In genomic region chr14:33940561-33941011, GRCh38 we compare ENCODE assay signal across 26 cellular contexts. TPM values are rescaled to one million over a fixed set of nuclear protein-coding genes. Genes with fewer than 3 reads are reported as not detected.
A peak's percentile ranks its signal among the peaks of the same experiment; 100 is the strongest.
DNase-seq lines count a peak whose midpoint lies in the region; ATAC-seq and TF ChIP-seq lines count a peak whose summit lies in the region.
"Had no signal": no experiment of that assay in that cellular context is flagged by ENCODE, and none has a peak within 500 bp of the region (broad histone marks: within the 10 kb centered on the region; RNA-seq: fewer than 3 reads in every experiment).

No MANE protein-coding gene starts in this region.

- no peak overlapping the region for H3K9ac ChIP-seq in rectal smooth muscle tissue (ENCODE audit: low read length)

- no peaks in the 10 kb centered on the region for H3K4me1 ChIP-seq in CD8-positive, alpha-beta memory T cell (ENCODE audit: insufficient read depth, low read length)
- peaks cover 6% of the 10 kb centered on the region for H3K4me1 ChIP-seq in rectal smooth muscle tissue (ENCODE audit: control insufficient read depth, insufficient read depth, low read length)
- H3K4me1 ChIP-seq: uterus had no signal

- no peak for TF ChIP-seq POLR2A in erythroblast (IDR thresholded peaks at IDR 0.05; ENCODE audit: low read length)

- no peaks in the 10 kb centered on the region for H3K27me3 ChIP-seq in CD8-positive, alpha-beta memory T cell (ENCODE audit: insufficient read depth, low read length, poor library complexity, severe bottlenecking)
- H3K27me3 ChIP-seq in rectal smooth muscle tissue (ENCODE audit: control insufficient read depth, insufficient read depth, low read length): no peaks in the 10 kb centered on the region
- H3K27me3 ChIP-seq: gastrocnemius medialis, suprapubic skin, uterus had no signal

- H3K9me3 ChIP-seq in CD8-positive, alpha-beta memory T cell (ENCODE audit: low read length): no peaks in the 10 kb centered on the region
- H3K9me3 ChIP-seq: gastrocnemius medialis, lower lobe of right lung, psoas muscle, suprapubic skin, uterus had no signal

- no peak for DNase-seq in CD8-positive, alpha-beta memory T cell
- peak; percentile 64 for DNase-seq in M059J (ENCODE audit: low read depth)
- DNase-seq in erythroblast (lab: John Stamatoyannopoulos, UW): peak; percentile 52 to 74
- DNase-seq in DMS 273 (lab: John Stamatoyannopoulos, UW; ENCODE audit: unreplicated experiment): no peak
- DNase-seq: activated CD8-positive, alpha-beta memory T cell treated with anti-CD3 and anti-CD28 coated beads for 24 hours; activated gamma-delta T cell; activated T-cell treated with anti-CD3 and anti-CD28 coated beads, Interleukin-2, amount 50 U/mL, for 1 hour; Calu3; effector memory CD4-positive, alpha-beta T cell; gastrocnemius medialis; HCEC 1CT; lower lobe of right lung; NCI-H1105 treated with DMSO at 0.1 percent for 48 hours; NCI-H2029; NCI-H345; psoas muscle; small intestine; stimulated activated CD4-positive, alpha-beta T cell treated with anti-CD3 and anti-CD28 coated beads, Interleukin-2, amount 100 ng/mL, for 24 hours; SW 1271; uterus had no signal

- no peak overlapping the region for H3K4me3 Mint-ChIP-seq in CD8-positive, alpha-beta memory T cell

- POLR2A ChIA-PET in CD8-positive, alpha-beta memory T cell (lab: Charles Lee): no interaction called here

- no peaks in the 10 kb centered on the region for H3K4me1 Mint-ChIP-seq in CD8-positive, alpha-beta memory T cell

- peak overlapping the region; percentile 25 for H3K27ac ChIP-seq in CD8-positive, alpha-beta memory T cell (ENCODE audit: low read depth, low read length)
- peak overlapping the region; percentile 38 for H3K27ac ChIP-seq in rectal smooth muscle tissue (ENCODE audit: low read depth, low read length)
- H3K27ac ChIP-seq: gastrocnemius medialis, lower lobe of right lung, psoas muscle, suprapubic skin, uterus had no signal

- H3K27me3 Mint-ChIP-seq in CD8-positive, alpha-beta memory T cell: no peaks in the 10 kb centered on the region

- no peak for ATAC-seq in GM18520 (IDR thresholded peaks at IDR 0.05; ENCODE audit: unreplicated experiment)
- ATAC-seq in GM21528 (IDR thresholded peaks at IDR 0.05; ENCODE audit: low FRiP score, unreplicated experiment): no peak
- ATAC-seq: gastrocnemius medialis, GM12878, lower lobe of right lung, psoas muscle had no signal

- H3K9me3 Mint-ChIP-seq in CD8-positive, alpha-beta memory T cell: peaks cover 0 to 3% (median 0%) of the 10 kb centered on the region in 5 donors

- H3K4me3 ChIP-seq in CD8-positive, alpha-beta memory T cell (ENCODE audit: low read length): no peak overlapping the region
- no peak overlapping the region for H3K4me3 ChIP-seq in rectal smooth muscle tissue (ENCODE audit: low read length)
- H3K4me3 ChIP-seq: gastrocnemius medialis, GM12878, lower lobe of right lung, psoas muscle, suprapubic skin, uterus had no signal

- H3K27ac Mint-ChIP-seq in CD8-positive, alpha-beta memory T cell: no peak overlapping the region

- CTCF ChIA-PET in CD8-positive, alpha-beta memory T cell (lab: Charles Lee): no interaction called here

- H3K36me3 ChIP-seq in CD8-positive, alpha-beta memory T cell (ENCODE audit: insufficient read depth, low read length): no peaks in the 10 kb centered on the region
- no peaks in the 10 kb centered on the region for H3K36me3 ChIP-seq in rectal smooth muscle tissue (ENCODE audit: control insufficient read depth, insufficient read depth, low read length)
- H3K36me3 ChIP-seq: gastrocnemius medialis, lower lobe of right lung, suprapubic skin, uterus had no signal

- H3K36me3 Mint-ChIP-seq in CD8-positive, alpha-beta memory T cell: no peaks in the 10 kb centered on the region

RNA-seq across cellular contexts. Expression of gene EGLN3, which starts 10.3 kb away (rescaled TPM):
- 1 to 10 TPM; 1.6 to 2.1 TPM for total RNA-seq in CD8-positive, alpha-beta memory T cell
- polyA plus RNA-seq in CD8-positive, alpha-beta memory T cell: 2.5 TPM
- total RNA-seq in M059J (2014; rRNA removed; shearing (Covaris generic)): 22.2 and 30.1 TPM in 2 replicates
- total RNA-seq: OCI-LY7 had no signal

Comparison
In these comparisons a context has a peak if more than half of its experiments do, and no peak if none do; other contexts are left out.
1. DNase-seq: peak in M059J (single experiment) and erythroblast (2 of 2); none in CD8-positive, alpha-beta memory T cell (0 of 5) and DMS 273 (single experiment).